9 cellular contexts compared by ENCODE assay signal in genomic region chr13:76993021-76993420, GRCh38. TPM values are rescaled to one million over a fixed set of nuclear protein-coding genes. Genes with fewer than 3 reads are reported as not detected.
DNase-seq lines count a peak whose midpoint lies in the region; ATAC-seq and TF ChIP-seq lines count a peak whose summit lies in the region.
"Had no signal": no experiment of that assay in that cellular context is flagged by ENCODE, and none has a peak within 500 bp of the region (broad histone marks: within the 10 kb centered on the region; RNA-seq: fewer than 3 reads in every experiment).

No MANE protein-coding gene starts in this region.

- H3K27ac ChIP-seq in Peyer's patch, result peak overlapping the region; percentile 95 to 96 (median 96)

- H3K36me3 Mint-ChIP-seq in Caco-2 (ENCODE audit: insufficient read depth, unreplicated experiment), result peaks cover 16% of the 10 kb centered on the region

- no peaks in the 10 kb centered on the region for H3K27me3 ChIP-seq in Caco-2 (replicated peaks; ENCODE audit: control insufficient read depth, insufficient read depth, low read length)
- H3K27me3 ChIP-seq in Peyer's patch, result no peaks in the 10 kb centered on the region

- intact Hi-C loops in Caco-2 (cut with micrococcal nuclease; ENCODE audit: unreplicated experiment), result no loop called here

- no peaks in the 10 kb centered on the region for H3K9me3 ChIP-seq in Caco-2
- no peaks in the 10 kb centered on the region for H3K9me3 ChIP-seq in Peyer's patch

- peak overlapping the region; percentile 77 for H3K4me3 Mint-ChIP-seq in Caco-2 (ENCODE audit: unreplicated experiment)

- ATAC-seq in omental fat pad (ENCODE audit: low FRiP score) (peak; percentile 34), HG02973 (IDR thresholded peaks at IDR 0.05; ENCODE audit: unreplicated experiment) (no peak), HG02678 (IDR thresholded peaks at IDR 0.05; ENCODE audit: unreplicated experiment) (no peak), HG03520 (IDR thresholded peaks at IDR 0.05; ENCODE audit: unreplicated experiment) (no peak)

- BruUV-seq in Caco-2 (replicated peaks; lab: Mats Ljungman, UMichigan), result no TSS peak

- peaks cover 19% of the 10 kb centered on the region for H3K4me1 Mint-ChIP-seq in Caco-2 (ENCODE audit: low read depth, unreplicated experiment)

- peaks cover 10% of the 10 kb centered on the region for H3K4me1 ChIP-seq in Caco-2
- peaks cover 0 to 13% (median 2%) of the 10 kb centered on the region in 4 donors for H3K4me1 ChIP-seq in Peyer's patch

- H3K4me3 ChIP-seq in Caco-2 (ENCODE audit: low read depth, low read length) (peak overlapping the region; percentile 74), Peyer's patch (peak overlapping the region; percentile 81 to 88 (median 86)), epithelial cell of esophagus (ENCODE audit: low read length) (peak overlapping the region; percentile 95)

- no peak for DNase-seq in Caco-2
- DNase-seq in Peyer's patch, result no peak
- peak; percentile 58 for DNase-seq in epithelial cell of esophagus (ENCODE audit: low read depth)
- DNase-seq in omental fat pad (ENCODE audit: low spot score), result no peak
- DNase-seq in NK-92 (lab: John Stamatoyannopoulos, UW; ENCODE audit: unreplicated experiment), result no peak

- peak overlapping the region; percentile 76 for H3K27ac Mint-ChIP-seq in Caco-2 (ENCODE audit: unreplicated experiment)

- TF ChIP-seq POLR2A in Peyer's patch (IDR thresholded peaks at IDR 0.05), result no peak

- CTCF ChIA-PET in Caco-2 (lab: Charles Lee), result interaction anchor here (0.5 kb wide), 1 partner anchor 50 kb away, joined by 4 read pairs; no protein-coding TSS in a partner anchor

- no peak for TF ChIP-seq CTCF in Caco-2 (IDR thresholded peaks at IDR 0.05; ENCODE audit: insufficient read depth in 1 of 2, low read depth in 1 of 2, low read length in 1 of 2, severe bottlenecking in 1 of 2, unreplicated experiment in 1 of 2)
- TF ChIP-seq CTCF in Peyer's patch (IDR thresholded peaks at IDR 0.05), result no peak
- no peak for TF ChIP-seq CTCF in epithelial cell of esophagus (IDR thresholded peaks at IDR 0.05; ENCODE audit: insufficient read depth, low read depth, low read length, missing control alignments)
- no peak for TF ChIP-seq CTCF in omental fat pad (IDR thresholded peaks at IDR 0.05)

- no peaks in the 10 kb centered on the region for H3K9me3 Mint-ChIP-seq in Caco-2 (ENCODE audit: unreplicated experiment)

- H3K27me3 Mint-ChIP-seq in Caco-2 (ENCODE audit: insufficient read depth, unreplicated experiment), result no peaks in the 10 kb centered on the region

- POLR2A ChIA-PET in Caco-2 (lab: Charles Lee), result interaction anchor here (0.5 to 0.9 kb wide), 2 partner anchors 10 to 33 kb away, joined by 7 to 8 read pairs; partner anchors contain the start of gene FBXL3

- H3K36me3 ChIP-seq in Caco-2 (ENCODE audit: control insufficient read depth, insufficient read depth, low read length) (no peaks in the 10 kb centered on the region), Peyer's patch (peaks cover 0 to 29% (median 0%) of the 10 kb centered on the region in 3 donors)

RNA-seq across cellular contexts. Expression of gene CLN5, which starts 1.1 kb away (rescaled TPM):
- total RNA-seq in Caco-2 (2022), result 15.4 and 20.1 TPM in 2 replicates
- 10 to 100 TPM in 3 of 4 donors, 1 to 10 TPM in 1; 9.1 to 24.3 (median 21.6) TPM for total RNA-seq in Peyer's patch
- total RNA-seq in omental fat pad, result 10 to 100 TPM; 13.0 to 31.9 (median 28.5) TPM

RNA-seq across cellular contexts. Expression of gene FBXL3, which starts 33.9 kb away (rescaled TPM):
- 26.0 and 31.8 TPM in 2 replicates for total RNA-seq in Caco-2 (2022)
- 10 to 100 TPM; 48.7 to 66.2 (median 52.7) TPM for total RNA-seq in Peyer's patch
- total RNA-seq in omental fat pad, result 100 to 1,000 TPM in 1 of 4 donors, 10 to 100 TPM in 3; 62.3 to 121 (median 74.8) TPM

RNA-seq across cellular contexts. Expression of gene ACOD1, which starts 44.7 kb away (rescaled TPM):
- total RNA-seq in Caco-2 (2022) (not detected in 2 replicates), Peyer's patch (not detected), omental fat pad (not detected)
- total RNA-seq: lung microvascular endothelial cell had no signal
